8 cellular contexts compared by ENCODE assay signal in genomic region chr5:16456103-16456832, GRCh38. TPM values are rescaled to one million over a fixed set of nuclear protein-coding genes. Genes with fewer than 3 reads are reported as not detected.
DNase-seq lines count a peak whose midpoint lies in the region; ATAC-seq, FAIRE-seq and TF ChIP-seq lines count a peak whose summit lies in the region.

No MANE protein-coding gene starts in this region.

- peak; percentile 72 for ATAC-seq in HG02798 (IDR thresholded peaks at IDR 0.05; ENCODE audit: poor library complexity, unreplicated experiment)
- peak; percentile 47 for ATAC-seq in thoracic aorta (ENCODE audit: insufficient number of reproducible peaks, low FRiP score, low read depth)

- H3K36me3 ChIP-seq in liver (ENCODE audit: control insufficient read depth in 4 of 4, insufficient read depth in 3 of 4, low read depth in 1 of 4, low read length in 3 of 4) = peaks cover 15 to 75% (median 45%) of the 10 kb centered on the region in 4 donors
- peaks cover 32% of the 10 kb centered on the region for H3K36me3 ChIP-seq in thoracic aorta

- H3K27ac ChIP-seq in liver (ENCODE audit: low read depth in 1 of 2, low read length in 2 of 2) (no peak overlapping the region), thoracic aorta (peak overlapping the region in 1 of 2 donors; percentile 7)

- TF ChIP-seq CTCF in choroid plexus epithelial cell (conservative IDR thresholded peaks at IDR 0.05; ENCODE audit: low read depth, low read length) (peak; percentile 63), liver (IDR thresholded peaks at IDR 0.05; ENCODE audit: low read depth, low read length, missing input control) (peak; percentile 67), thoracic aorta (IDR thresholded peaks at IDR 0.05) (peak; percentile 59)

- no peak overlapping the region for H3K4me3 ChIP-seq in choroid plexus epithelial cell (ENCODE audit: low read depth, low read length)
- no peak overlapping the region for H3K4me3 ChIP-seq in liver (ENCODE audit: low read depth in 1 of 3, low read length in 3 of 3)
- no peak overlapping the region for H3K4me3 ChIP-seq in thoracic aorta

- peak; percentile 74 for FAIRE-seq in GM12892 (lab: Jason Lieb, UNC)

- no peaks in the 10 kb centered on the region for H3K9me3 ChIP-seq in liver (ENCODE audit: control insufficient read depth in 4 of 4, low read length in 3 of 4)
- H3K9me3 ChIP-seq in thoracic aorta = no peaks in the 10 kb centered on the region

- H3K9ac ChIP-seq in liver (ENCODE audit: low read depth in 1 of 2, low read length in 2 of 2) = peak overlapping the region in 1 of 2 donors; percentile 6

- no peaks in the 10 kb centered on the region for H3K27me3 ChIP-seq in liver (ENCODE audit: control insufficient read depth in 4 of 4, insufficient read depth in 4 of 4, low read length in 3 of 4)
- no peaks in the 10 kb centered on the region for H3K27me3 ChIP-seq in thoracic aorta (replicated peaks; ENCODE audit: insufficient read depth)

- TF ChIP-seq RAD21 in liver (IDR thresholded peaks at IDR 0.05) = peak; percentile 71 to 79

- H3K4me1 ChIP-seq in liver (ENCODE audit: control insufficient read depth in 4 of 4, insufficient read depth in 4 of 4, low read length in 3 of 4) (peaks cover 0 to 11% (median 4%) of the 10 kb centered on the region in 4 donors), thoracic aorta (ENCODE audit: control insufficient read depth in 1 of 2, low read depth in 2 of 2) (peaks cover 5 to 31% of the 10 kb centered on the region in 2 donors)

- TF ChIP-seq POLR2A in GM12892 (IDR thresholded peaks at IDR 0.05; ENCODE audit: low read depth, low read length) = no peak

- DNase-seq in AG20443 (ENCODE audit: low spot score) (peak; percentile 60), GM12892 (ENCODE audit: insufficient read length) (no peak), NCI-H1105 treated with DMSO at 0.1 percent for 48 hours (lab: John Stamatoyannopoulos, UW) (peak; percentile 68), SKM-1 treated with dmso at 0.1 percent for 144 hours (lab: John Stamatoyannopoulos, UW; ENCODE audit: unreplicated experiment) (peak; percentile 40), choroid plexus epithelial cell (ENCODE audit: low read depth) (peak; percentile 86), thoracic aorta (ENCODE audit: low spot score) (no peak)

- 42% methylated on average over 4 of the region's 4 CpGs for WGBS in liver

TF ChIP-seq in liver, 16 proteins besides CTCF, POLR2A, EP300 and RAD21:
- TF ChIP-seq HNF4A (conservative IDR thresholded peaks at IDR 0.05) = peak in 1 of 2 donors; percentile 24
- TF ChIP-seq SP1 (IDR thresholded peaks at IDR 0.05) = no peak
- TF ChIP-seq JUND (IDR thresholded peaks at IDR 0.05) = no peak
- no peak for TF ChIP-seq FOXA1 (IDR thresholded peaks at IDR 0.05)
- TF ChIP-seq GABPA (IDR thresholded peaks at IDR 0.05 in 1 of 2, conservative IDR thresholded peaks at IDR 0.05 in 1 of 2) = no peak

RNA-seq across cellular contexts. Expression of gene ZNF622, which starts 9.3 kb away (rescaled TPM):
- 16.8 TPM for polyA plus RNA-seq in GM12892 (2012; ENCODE audit: missing spikeins)
- 10 to 100 TPM; 12.8 to 18.7 TPM for total RNA-seq in liver
- 10 to 100 TPM; 16.1 to 16.6 TPM for polyA plus RNA-seq in liver
- total RNA-seq in thoracic aorta = 10 to 100 TPM; 11.8 to 27.6 TPM

Comparison
In these comparisons a context has a peak if more than half of its experiments do, and no peak if none do; other contexts are left out.
1. DNase-seq: peak in AG20443 (single experiment), NCI-H1105 treated with DMSO at 0.1 percent for 48 hours (single experiment), SKM-1 treated with dmso at 0.1 percent for 144 hours (single experiment) and choroid plexus epithelial cell (single experiment); none in GM12892 (single experiment) and thoracic aorta (single experiment).
2. Peak in every context shown above with its lines, with median percentiles within 50 percentile points of each other: CTCF ChIP-seq.